In genomic region chr10:14617125-14617524, GRCh38 we compare ENCODE assay signal across 15 cellular contexts.
A peak's percentile ranks its signal among the peaks of the same experiment; 100 is the strongest.
DNase-seq lines count a peak whose midpoint lies in the region; ATAC-seq, FAIRE-seq and TF ChIP-seq lines count a peak whose summit lies in the region.
"Had no signal": no experiment of that assay in that cellular context is flagged by ENCODE, and none has a peak within 500 bp of the region (broad histone marks: within the 10 kb centered on the region; RNA-seq: fewer than 3 reads in every experiment).

No MANE protein-coding gene starts in this region.

- WGBS in A549 (ENCODE audit: missing lambda C conversion rate), result 51% methylated on average over 2 of the region's 2 CpGs

- FAIRE-seq in A549 (lab: Jason Lieb, UNC), result no peak
- FAIRE-seq: astrocyte, endometrium, GM19239 had no signal

- no peak for TF ChIP-seq EP300 in A549 (IDR thresholded peaks at IDR 0.05)

- peaks cover 23% of the 10 kb centered on the region for H3K4me1 ChIP-seq in A549
- H3K4me1 ChIP-seq in CD4-positive, alpha-beta memory T cell (ENCODE audit: insufficient read depth, low read length), result peaks cover 12% of the 10 kb centered on the region
- H3K4me1 ChIP-seq in foreskin keratinocyte, result peaks cover 7% of the 10 kb centered on the region
- H3K4me1 ChIP-seq: HAP-1 had no signal

- no peak overlapping the region for H3K4me2 ChIP-seq in A549

- ATAC-seq in A549 (no peak; a peak in 1 of 6 replicates), foreskin keratinocyte (peak; percentile 29), GM18867 (IDR thresholded peaks at IDR 0.05; ENCODE audit: unreplicated experiment) (no peak)

- peaks cover 17 to 26% (median 22%) of the 10 kb centered on the region in 4 donors for H3K4me1 Mint-ChIP-seq in CD4-positive, alpha-beta memory T cell
- H3K4me1 Mint-ChIP-seq in mesothelial cell of epicardium, result peaks cover 7% of the 10 kb centered on the region

- H3K27ac ChIP-seq in A549, result peak overlapping the region; percentile 25 to 72; a peak in 4 of 6 replicates
- no peak overlapping the region for H3K27ac ChIP-seq in CD4-positive, alpha-beta memory T cell (ENCODE audit: low read depth, low read length)
- 0 out of 2 replicates have a peak overlapping the region, but pooled peaks have one; percentile 19 for H3K27ac ChIP-seq in SK-N-MC
- no peak overlapping the region for H3K27ac ChIP-seq in foreskin keratinocyte

- POLR2A ChIA-PET in A549 (lab: Yijun Ruan, JAX), result no interaction called here
- POLR2A ChIA-PET in CD4-positive, alpha-beta memory T cell (lab: Charles Lee; ENCODE audit: partially characterized antibody), result interaction anchor here (0.7 to 1.7 kb wide), 2 partner anchors 29 to 45 kb away, joined by 4 to 6 read pairs; no protein-coding TSS in a partner anchor

- no peaks in the 10 kb centered on the region for H3K36me3 Mint-ChIP-seq in CD4-positive, alpha-beta memory T cell
- H3K36me3 Mint-ChIP-seq in mesothelial cell of epicardium, result no peaks in the 10 kb centered on the region
- H3K36me3 Mint-ChIP-seq: memory B cell had no signal

- peaks cover 0 to 2% (median 0%) of the 10 kb centered on the region in 8 donors for H3K9me3 Mint-ChIP-seq in CD4-positive, alpha-beta memory T cell
- no peaks in the 10 kb centered on the region for H3K9me3 Mint-ChIP-seq in mesothelial cell of epicardium
- H3K9me3 Mint-ChIP-seq: memory B cell had no signal

- no peaks in the 10 kb centered on the region for H3K27me3 ChIP-seq in CD4-positive, alpha-beta memory T cell (ENCODE audit: insufficient read depth, low read length)
- H3K27me3 ChIP-seq in foreskin keratinocyte, result peaks cover 3% of the 10 kb centered on the region

- H3K4me3 Mint-ChIP-seq in CD4-positive, alpha-beta memory T cell, result peak overlapping the region in 5 of 8 donors; percentile 0 to 74 (median 20)
- no peak overlapping the region for H3K4me3 Mint-ChIP-seq in mesothelial cell of epicardium
- H3K4me3 Mint-ChIP-seq: memory B cell had no signal

- no peaks in the 10 kb centered on the region for H3K27me3 Mint-ChIP-seq in CD4-positive, alpha-beta memory T cell
- H3K27me3 Mint-ChIP-seq in mesothelial cell of epicardium (ENCODE audit: low read depth), result no peaks in the 10 kb centered on the region
- H3K27me3 Mint-ChIP-seq: memory B cell had no signal

- peak overlapping the region in 6 of 7 donors; percentile 12 to 91 (median 80) for H3K27ac Mint-ChIP-seq in CD4-positive, alpha-beta memory T cell
- no peak overlapping the region for H3K27ac Mint-ChIP-seq in mesothelial cell of epicardium
- H3K27ac Mint-ChIP-seq: memory B cell had no signal

- CTCF ChIA-PET in A549 (lab: Yijun Ruan, JAX), result interaction anchor here (0.6 kb wide), 1 partner anchor 540 kb away, joined by 3 read pairs; no protein-coding TSS in a partner anchor
- CTCF ChIA-PET in CD4-positive, alpha-beta memory T cell (lab: Charles Lee; ENCODE audit: partially characterized antibody), result interaction anchor here (1.0 to 2.0 kb wide), 6 partner anchors 10 to 81 kb away, joined by 3 to 5 read pairs (median 3); no protein-coding TSS in a partner anchor

- TF ChIP-seq POLR2A in A549 (IDR thresholded peaks at IDR 0.05; ENCODE audit: low read length), result no peak

- no peaks in the 10 kb centered on the region for H3K36me3 ChIP-seq in CD4-positive, alpha-beta memory T cell (ENCODE audit: insufficient read depth, low read length)
- no peaks in the 10 kb centered on the region for H3K36me3 ChIP-seq in SK-N-MC (ENCODE audit: insufficient read depth, low read length)
- H3K36me3 ChIP-seq: HAP-1 had no signal

- H3K9ac ChIP-seq in SK-N-MC (ENCODE audit: insufficient read length), result no peak overlapping the region

- TF ChIP-seq RAD21 in A549 (conservative IDR thresholded peaks at IDR 0.05 in 1 of 2, IDR thresholded peaks at IDR 0.05 in 1 of 2), result no peak

- H3K4me3 ChIP-seq in A549 (no peak overlapping the region), SK-N-MC (peak overlapping the region; percentile 25; the same call in 1 of the 2 replicates)
- no peak overlapping the region for H3K4me3 ChIP-seq in CD4-positive, alpha-beta memory T cell (ENCODE audit: low read length in 2 of 2)
- H3K4me3 ChIP-seq: HAP-1 had no signal

- intact Hi-C loops in CD4-positive, alpha-beta memory T cell (cut with micrococcal nuclease), result no loop called here

- no peak for TF ChIP-seq CTCF in A549 (IDR thresholded peaks at IDR 0.05)
- TF ChIP-seq CTCF in foreskin keratinocyte (conservative IDR thresholded peaks at IDR 0.05), result no peak
- TF ChIP-seq CTCF in mesothelial cell of epicardium (IDR thresholded peaks at IDR 0.05; ENCODE audit: unreplicated experiment), result no peak

- no peak for DNase-seq in A549 (ENCODE audit: low read depth in 1 of 2, low spot score in 1 of 2)
- no peak for DNase-seq in CD4-positive, alpha-beta memory T cell
- no peak for DNase-seq in SK-N-MC (ENCODE audit: low read depth, low spot score)
- peak in 1 of 2 donors; percentile 10 for DNase-seq in foreskin keratinocyte
- DNase-seq in NCI-H187 treated with DMSO at 0.1 percent for 48 hours (lab: John Stamatoyannopoulos, UW), result no peak
- DNase-seq in dedifferentiated amniotic fluid mesenchymal stem cell (ENCODE audit: extremely low spot score), result no peak
- no peak for DNase-seq in mesothelial cell of epicardium (ENCODE audit: low spot score in 2 of 2, unreplicated experiment in 2 of 2)
- DNase-seq: Caco-2, NCI-H1436 treated with DMSO at 0.1 percent for 48 hours had no signal

- H3K9me3 ChIP-seq in A549, result no peaks in the 10 kb centered on the region
- no peaks in the 10 kb centered on the region for H3K9me3 ChIP-seq in CD4-positive, alpha-beta memory T cell (ENCODE audit: control insufficient read depth in 1 of 2, low read length in 2 of 2)
- no peaks in the 10 kb centered on the region for H3K9me3 ChIP-seq in SK-N-MC (ENCODE audit: low read depth, low read length)
- H3K9me3 ChIP-seq: Caco-2, HAP-1 had no signal

TF ChIP-seq in A549, 52 proteins besides CTCF, POLR2A, EP300 and RAD21:
- TF ChIP-seq BHLHE40 (IDR thresholded peaks at IDR 0.05; ENCODE audit: low read depth, low read length) (no peak), HES2 (IDR thresholded peaks at IDR 0.05) (no peak), NFE2L2 (conservative IDR thresholded peaks at IDR 0.05; ENCODE audit: low read length) (no peak), REST (IDR thresholded peaks at IDR 0.05) (no peak), RARB (CRISPR knock-in tag; IDR thresholded peaks at IDR 0.05) (no peak), CHD2 (IDR thresholded peaks at IDR 0.05; ENCODE audit: low read length, partially characterized antibody) (no peak), CBX2 (IDR thresholded peaks at IDR 0.05; ENCODE audit: borderline replicate concordance, low read depth) (no peak), TP53 (CRISPR knock-in tag; IDR thresholded peaks at IDR 0.05) (no peak)

Comparison
In these comparisons a context has a peak if more than half of its experiments do, and no peak if none do; other contexts are left out.
1. H3K27ac ChIP-seq: peak in A549 (2 of 2) and SK-N-MC (single experiment); none in CD4-positive, alpha-beta memory T cell (single experiment) and foreskin keratinocyte (single experiment).